In the genomic region with DNA sequence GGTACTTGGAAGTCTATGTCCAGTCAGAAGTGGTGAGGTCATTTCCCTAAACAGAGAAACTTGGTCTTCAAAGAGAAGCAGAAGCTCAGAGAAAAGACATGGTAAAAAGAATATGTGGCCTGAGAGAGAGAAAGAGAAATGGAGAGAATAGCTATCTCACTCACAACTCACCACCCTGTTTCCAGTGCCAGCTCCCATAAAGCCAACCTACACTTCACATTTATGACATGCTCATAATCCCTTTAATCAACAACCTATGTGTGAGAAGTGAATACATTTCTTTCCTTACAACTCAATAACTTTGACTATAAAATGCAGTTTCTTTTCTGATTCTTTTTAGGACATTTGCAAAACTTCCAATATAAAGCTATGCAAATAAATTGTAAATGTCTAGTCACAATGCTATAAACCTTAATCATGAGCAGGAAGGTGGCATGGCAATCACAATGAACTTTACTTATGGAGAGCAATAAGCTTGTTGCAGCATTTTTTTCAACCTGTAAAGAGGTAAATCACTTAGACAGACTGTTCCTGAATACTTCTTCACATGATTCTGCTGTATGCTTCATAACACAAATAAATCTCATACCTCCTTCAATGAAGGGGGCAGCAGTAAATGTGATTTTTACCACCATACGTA, we compare ENCODE assay signal across 16 cellular contexts.
"Had no signal": no experiment of that assay in that cellular context is flagged by ENCODE, and none has a peak within 500 bp of the region (broad histone marks: within the 10 kb centered on the region; RNA-seq: fewer than 3 reads in every experiment).

No MANE protein-coding gene starts in this region.

- H3K36me3 ChIP-seq: neutrophil, upper lobe of left lung had no signal

- DNase-seq: activated CD4-positive, alpha-beta T cell treated with anti-CD3 and anti-CD28 coated beads, Interleukin-2, amount 10 ng/mL, durations not matched to agents 7 days and 5 days; activated CD8-positive, alpha-beta memory T cell treated with anti-CD3 and anti-CD28 coated beads, Interleukin-2, amount 50 U/mL, for 4 hours; activated naive CD4-positive, alpha-beta T cell treated with anti-CD3 and anti-CD28 coated beads for 36 hours; activated T-cell treated with anti-CD3 and anti-CD28 coated beads, Interleukin-2, amount 50 U/mL, for 4 hours; head of caudate nucleus; kidney; mesenchymal stem cell; naive thymus-derived CD8-positive, alpha-beta T cell; stimulated activated CD4-positive, alpha-beta T cell treated with anti-CD3 and anti-CD28 coated beads, Interleukin-4, amount 100 ng/mL, for 1 hour; testis; upper lobe of left lung had no signal

- H3K4me3 ChIP-seq: smooth muscle cell, testis, upper lobe of left lung had no signal

- H3K9me3 ChIP-seq: neutrophil, testis, upper lobe of left lung had no signal

- H3K4me1 Mint-ChIP-seq: activated CD4-positive, alpha-beta T cell treated with anti-CD3 and anti-CD28 coated beads, Interleukin-2, amount 10 ng/mL, durations not matched to agents 7 days and 5 days; naive thymus-derived CD8-positive, alpha-beta T cell had no signal

- H3K27ac ChIP-seq: neutrophil, testis had no signal

- H3K4me1 ChIP-seq: testis had no signal

- H3K27me3 Mint-ChIP-seq: activated CD4-positive, alpha-beta T cell treated with anti-CD3 and anti-CD28 coated beads, Interleukin-2, amount 10 ng/mL, durations not matched to agents 7 days and 5 days; naive thymus-derived CD8-positive, alpha-beta T cell had no signal

- H3K4me3 Mint-ChIP-seq: activated CD4-positive, alpha-beta T cell treated with anti-CD3 and anti-CD28 coated beads, Interleukin-2, amount 10 ng/mL, durations not matched to agents 7 days and 5 days; activated naive CD4-positive, alpha-beta T cell treated with anti-CD3 and anti-CD28 coated beads for 36 hours; activated T-cell treated with anti-CD3 and anti-CD28 coated beads, Interleukin-2, amount 50 U/mL, for 4 hours; naive thymus-derived CD8-positive, alpha-beta T cell had no signal

- ATAC-seq: activated CD4-positive, CD25-positive, alpha-beta regulatory T cell treated with anti-CD3 and anti-CD28 coated beads, Interleukin-2, amount 50 U/mL, for 24 hours; activated T-cell treated with anti-CD3 and anti-CD28 coated beads, Interleukin-2, amount 50 U/mL, for 4 hours; naive thymus-derived CD8-positive, alpha-beta T cell; sciatic nerve had no signal

- FAIRE-seq: frontal cortex, kidney had no signal

- H3K9me3 Mint-ChIP-seq: activated naive CD4-positive, alpha-beta T cell treated with anti-CD3 and anti-CD28 coated beads for 36 hours; activated T-cell treated with anti-CD3 and anti-CD28 coated beads, Interleukin-2, amount 50 U/mL, for 4 hours had no signal

- H3K27ac Mint-ChIP-seq: activated CD4-positive, alpha-beta T cell treated with anti-CD3 and anti-CD28 coated beads, Interleukin-2, amount 10 ng/mL, durations not matched to agents 7 days and 5 days; activated naive CD4-positive, alpha-beta T cell treated with anti-CD3 and anti-CD28 coated beads for 36 hours; naive thymus-derived CD8-positive, alpha-beta T cell had no signal
